23 cellular contexts compared by ENCODE assay signal in the genomic region with DNA sequence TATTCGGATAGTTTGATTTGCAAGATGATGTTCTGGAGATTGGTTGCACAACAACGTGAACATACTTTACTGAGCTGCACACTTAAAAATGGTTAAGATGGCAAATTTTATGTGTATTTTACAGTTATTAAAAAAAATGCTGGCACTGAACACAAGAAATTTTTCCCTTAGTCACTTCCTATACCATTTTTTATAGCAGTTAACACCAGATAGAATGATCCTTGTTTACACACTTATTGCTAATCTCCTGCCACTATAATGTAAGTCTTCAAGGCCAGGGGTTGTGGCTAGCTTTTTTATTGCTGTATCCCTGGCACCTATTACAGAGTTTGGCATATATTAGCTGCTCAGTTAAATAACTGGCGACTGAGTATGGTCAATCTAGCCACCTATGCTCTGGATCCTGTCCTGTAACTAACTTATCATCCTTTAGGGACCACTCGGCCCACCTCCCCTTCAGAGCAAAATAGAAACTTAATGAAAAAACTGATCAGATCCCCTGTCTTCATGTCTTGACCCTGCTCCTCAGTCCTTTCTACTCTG. TPM values are rescaled to one million over a fixed set of nuclear protein-coding genes. Genes with fewer than 3 reads are reported as not detected.
DNase-seq lines count a peak whose midpoint lies in the region; ATAC-seq, FAIRE-seq and TF ChIP-seq lines count a peak whose summit lies in the region.
"Had no signal": no experiment of that assay in that cellular context is flagged by ENCODE, and none has a peak within 500 bp of the region (broad histone marks: within the 10 kb centered on the region; RNA-seq: fewer than 3 reads in every experiment).

No MANE protein-coding gene starts in this region.

- H3K36me3 ChIP-seq in PC-3 (ENCODE audit: low read depth, low read length) (no peaks in the 10 kb centered on the region), endothelial cell of umbilical vein (ENCODE audit: control insufficient read depth in 2 of 2, extremely low read depth in 1 of 2, insufficient read depth in 2 of 2, low read length in 2 of 2) (no peaks in the 10 kb centered on the region), osteoblast (ENCODE audit: insufficient read depth, low read length) (peaks cover 11% of the 10 kb centered on the region), aorta (ENCODE audit: control insufficient read depth in 1 of 2, insufficient read depth in 2 of 2, low read length in 1 of 2) (no peaks in the 10 kb centered on the region)
- H3K36me3 ChIP-seq: colonic mucosa, neural progenitor cell, upper lobe of right lung had no signal

- H4K20me1 ChIP-seq in PC-3 (ENCODE audit: low read length) (peaks cover 17% of the 10 kb centered on the region; the same call in 1 of the 2 replicates), endothelial cell of umbilical vein (replicated peaks; ENCODE audit: control insufficient read depth, extremely low read depth, insufficient read depth, low read length) (no peaks in the 10 kb centered on the region), osteoblast (ENCODE audit: insufficient read depth, low read length) (peaks cover 9% of the 10 kb centered on the region)

- FAIRE-seq in endothelial cell of umbilical vein (lab: Jason Lieb, UNC), result peak; percentile 81

- H3K79me2 ChIP-seq in PC-3 (ENCODE audit: low read length), result peaks cover 27% of the 10 kb centered on the region
- peaks cover 24% of the 10 kb centered on the region for H3K79me2 ChIP-seq in endothelial cell of umbilical vein (ENCODE audit: control insufficient read depth, insufficient read depth, low read length)
- peaks cover 21% of the 10 kb centered on the region for H3K79me2 ChIP-seq in osteoblast (ENCODE audit: insufficient read depth, low read length)

- ATAC-seq in PC-3, result peak; percentile 45
- ATAC-seq in aorta (ENCODE audit: low FRiP score), result no peak
- ATAC-seq: psoas muscle, upper lobe of right lung had no signal

- no peak overlapping the region for H3K9ac ChIP-seq in PC-3 (ENCODE audit: low read length)
- H3K9ac ChIP-seq in endothelial cell of umbilical vein (replicated peaks; ENCODE audit: extremely low read depth, insufficient read depth, low read length), result no peak overlapping the region
- H3K9ac ChIP-seq: neural progenitor cell had no signal

- H3K27me3 ChIP-seq in PC-3 (ENCODE audit: low read length), result no peaks in the 10 kb centered on the region
- no peaks in the 10 kb centered on the region for H3K27me3 ChIP-seq in endothelial cell of umbilical vein (ENCODE audit: control insufficient read depth in 2 of 2, insufficient read depth in 2 of 2, low read length in 2 of 2)
- H3K27me3 ChIP-seq in osteoblast (ENCODE audit: insufficient read depth, low read length), result no peaks in the 10 kb centered on the region
- H3K27me3 ChIP-seq in aorta (ENCODE audit: control insufficient read depth in 1 of 2, insufficient read depth in 2 of 2, low read length in 1 of 2), result no peaks in the 10 kb centered on the region
- H3K27me3 ChIP-seq: colonic mucosa, upper lobe of right lung had no signal

- dilution Hi-C loops in endothelial cell of umbilical vein (cut with MboI; ENCODE audit: extremely low pct_ligation_motif_present, low sequenced_read_pairs), result no loop called here

- BruUV-seq in PC-3 (replicated peaks; lab: Mats Ljungman, UMichigan) (no TSS peak), endothelial cell of umbilical vein (replicated peaks; lab: Mats Ljungman, UMichigan) (no TSS peak)

- TF ChIP-seq POLR2A in endothelial cell of umbilical vein (IDR thresholded peaks at IDR 0.05; ENCODE audit: low read depth, low read length), result no peak

- DNase-seq in EL (peak; percentile 18), PC-3 (peak; percentile 76), endothelial cell of umbilical vein (ENCODE audit: low read depth, low spot score) (peak; percentile 80), osteoblast (ENCODE audit: insufficient read length, low spot score, missing footprints) (peak; percentile 68), RWPE1 (ENCODE audit: low spot score) (no peak), aorta (no peak), dedifferentiated amniotic fluid mesenchymal stem cell (ENCODE audit: extremely low spot score) (no peak)
- DNase-seq: activated CD4-positive, alpha-beta T cell treated with anti-CD3 and anti-CD28 coated beads, Interleukin-2, amount 50 U/mL, for 48 hours; activated naive CD4-positive, alpha-beta T cell; activated T-cell treated with anti-CD3 and anti-CD28 coated beads for 4 hours; anterior cingulate cortex; colonic mucosa; DMS153; foreskin melanocyte; NCI-H1417 treated with DMSO at 0.1 percent for 48 hours; NCI-H2171; NCI-H69; psoas muscle; SHP77 treated with DMSO at 0.1 percent for 48 hours; stimulated activated CD4-positive, alpha-beta T cell treated with anti-CD3 and anti-CD28 coated beads, Interleukin-4, amount 100 ng/mL, for 4 hours; T-helper 1 cell; upper lobe of right lung had no signal

- H2AFZ ChIP-seq in PC-3 (ENCODE audit: low read length), result no peak overlapping the region
- H2AFZ ChIP-seq in endothelial cell of umbilical vein (ENCODE audit: low read depth, low read length), result no peak overlapping the region
- H2AFZ ChIP-seq in osteoblast (ENCODE audit: low read length), result no peak overlapping the region
- H2AFZ ChIP-seq: neural progenitor cell had no signal

- intact Hi-C loops in PC-3 (cut with micrococcal nuclease) (loop anchor here (1.0 kb wide), 1 partner anchor 39 kb away; no protein-coding TSS in a partner anchor), endothelial cell of umbilical vein (cut with micrococcal nuclease) (no loop called here), aorta (cut with DNase I) (loop anchor here in 1 of 2 donors (10.0 kb wide), 1 partner anchor 102 kb away; a partner anchor contains a TSS)

- CTCF ChIA-PET in PC-3 (lab: Charles Lee), result interaction anchor here (0.6 kb wide), 1 partner anchor 100 kb away, joined by 3 read pairs; a partner anchor contains a TSS
- CTCF ChIA-PET in endothelial cell of umbilical vein (lab: Charles Lee), result interaction anchor here (1.0 to 1.4 kb wide), 2 partner anchors 18 to 23 kb away, joined by 3 to 4 read pairs; no protein-coding TSS in a partner anchor
- CTCF ChIA-PET in RWPE1 (lab: Yijun Ruan, JAX), result interaction anchor here (0.6 kb wide), 1 partner anchor 38 kb away, joined by 3 read pairs; no protein-coding TSS in a partner anchor

- TF ChIP-seq CTCF in PC-3 (conservative IDR thresholded peaks at IDR 0.05; ENCODE audit: low read depth, low read length) (no peak), endothelial cell of umbilical vein (IDR thresholded peaks at IDR 0.05; ENCODE audit: extremely low read depth in 1 of 2, insufficient read depth in 1 of 2, low read depth in 1 of 2, low read length in 2 of 2) (no peak), osteoblast (IDR thresholded peaks at IDR 0.05; ENCODE audit: extremely low read depth, low read depth, low read length) (no peak), RWPE1 (conservative IDR thresholded peaks at IDR 0.05; ENCODE audit: low read depth) (no peak)

- H3K27ac ChIP-seq in PC-3 (ENCODE audit: low read length) (peak overlapping the region; percentile 28), endothelial cell of umbilical vein (ENCODE audit: insufficient read depth, low read depth, low read length) (peak overlapping the region; percentile 55), osteoblast (ENCODE audit: low read depth, low read length) (no peak overlapping the region), RWPE1 (no peak overlapping the region), aorta (ENCODE audit: low read depth in 1 of 2, low read length in 2 of 2) (no peak overlapping the region)
- H3K27ac ChIP-seq: neural progenitor cell, upper lobe of right lung had no signal

- H3K9me3 ChIP-seq in PC-3 (ENCODE audit: low read length) (no peaks in the 10 kb centered on the region), endothelial cell of umbilical vein (replicated peaks; ENCODE audit: control insufficient read depth, insufficient read depth, low read length) (no peaks in the 10 kb centered on the region), osteoblast (ENCODE audit: low read depth, low read length) (no peaks in the 10 kb centered on the region), aorta (ENCODE audit: control insufficient read depth, low read length) (no peaks in the 10 kb centered on the region)
- H3K9me3 ChIP-seq: colonic mucosa, psoas muscle, upper lobe of right lung had no signal

- no peaks in the 10 kb centered on the region for H3K9me1 ChIP-seq in endothelial cell of umbilical vein (replicated peaks; ENCODE audit: control insufficient read depth, extremely low read depth, insufficient read depth, low read length)

- no peak overlapping the region for H3K4me2 ChIP-seq in PC-3 (ENCODE audit: low read length)
- no peak overlapping the region for H3K4me2 ChIP-seq in endothelial cell of umbilical vein (ENCODE audit: insufficient read depth, low read length)
- H3K4me2 ChIP-seq in osteoblast (ENCODE audit: insufficient read depth, low read length), result no peak overlapping the region
- H3K4me2 ChIP-seq: neural progenitor cell had no signal

- no peak overlapping the region for H3K4me3 ChIP-seq in PC-3 (ENCODE audit: low read length)
- no peak overlapping the region for H3K4me3 ChIP-seq in endothelial cell of umbilical vein (replicated peaks in 1 of 3; ENCODE audit: insufficient read depth in 1 of 3, low read depth in 1 of 3, low read length in 3 of 3)
- H3K4me3 ChIP-seq in osteoblast (ENCODE audit: insufficient read depth, low read length), result no peak overlapping the region
- H3K4me3 ChIP-seq in aorta (ENCODE audit: low read length in 2 of 2), result no peak overlapping the region
- H3K4me3 ChIP-seq: colonic mucosa, neural progenitor cell, psoas muscle, upper lobe of right lung had no signal

- POLR2A ChIA-PET in PC-3 (lab: Charles Lee; ENCODE audit: unreplicated experiment) (no interaction called here), endothelial cell of umbilical vein (lab: Charles Lee) (interaction anchor here (0.7 kb wide), 1 partner anchor 13 kb away, joined by 3 read pairs; no protein-coding TSS in a partner anchor), RWPE1 (lab: Yijun Ruan, JAX; ENCODE audit: low non-redundant PET) (no interaction called here)

- H3K4me1 ChIP-seq in PC-3 (ENCODE audit: insufficient read depth, low read length) (peaks cover 30% of the 10 kb centered on the region), endothelial cell of umbilical vein (ENCODE audit: control insufficient read depth, extremely low read depth, insufficient read depth, low read length) (peaks cover 10% of the 10 kb centered on the region), osteoblast (ENCODE audit: insufficient read depth, low read length) (peaks cover 13% of the 10 kb centered on the region), aorta (ENCODE audit: control insufficient read depth in 1 of 2, insufficient read depth in 2 of 2, low read length in 2 of 2) (no peaks in the 10 kb centered on the region)
- H3K4me1 ChIP-seq: colonic mucosa, neural progenitor cell had no signal

- H3K9me2 ChIP-seq in PC-3 (replicated peaks; ENCODE audit: low read length), result no peaks in the 10 kb centered on the region

- no peaks in the 10 kb centered on the region for H3F3A ChIP-seq in PC-3 (ENCODE audit: low read length, unreplicated experiment)

- 76 to 81% methylated on average over 4 of the region's 4 CpGs for WGBS in aorta, 2 donors

RNA-seq across cellular contexts. Expression of a gene that starts 2.0 kb away (rescaled TPM):
- 108 and 118 TPM in 2 replicates for total RNA-seq in PC-3 (2014; rRNA removed)
- 66.2 and 75.5 TPM in 2 replicates for total RNA-seq in endothelial cell of umbilical vein
- polyA plus RNA-seq in endothelial cell of umbilical vein, result 103 and 159 TPM in 2 replicates
- polyA plus RNA-seq in endothelial cell of umbilical vein (2011; cell fraction: cytosol; rRNA removed), result 82.2 and 109 TPM in 2 replicates
- polyA plus RNA-seq in endothelial cell of umbilical vein (2011; cell fraction: nucleus; rRNA removed), result 37.4 and 41.7 TPM in 2 replicates
- polyA plus RNA-seq in endothelial cell of umbilical vein (2012), result 75.6 and 95.5 TPM in 2 replicates
- polyA minus RNA-seq in endothelial cell of umbilical vein, result 27.3 and 32.4 TPM in 2 replicates
- 29.7 TPM for polyA minus RNA-seq in endothelial cell of umbilical vein (2011; cell fraction: cytosol; rRNA and poly(A)+ RNA removed)
- polyA minus RNA-seq in endothelial cell of umbilical vein (2011; cell fraction: nucleus; rRNA and poly(A)+ RNA removed), result 7.5 and 9.3 TPM in 2 replicates
- 26.1 and 38.9 TPM in 2 replicates for total RNA-seq in osteoblast
- 10 to 100 TPM; 24.2 to 36.4 TPM for total RNA-seq in aorta
- polyA plus RNA-seq in aorta, result 10 to 100 TPM; 23.7 to 31.7 TPM

Comparison
In these comparisons a context has a peak if more than half of its experiments do, and no peak if none do; other contexts are left out.
1. DNase-seq: peak in EL (single experiment), PC-3 (single experiment), endothelial cell of umbilical vein (single experiment) and osteoblast (single experiment); none in RWPE1 (single experiment), aorta (0 of 2) and dedifferentiated amniotic fluid mesenchymal stem cell (single experiment).
2. H3K27ac ChIP-seq: peak in PC-3 (single experiment) and endothelial cell of umbilical vein (single experiment); none in osteoblast (single experiment), RWPE1 (single experiment) and aorta (0 of 2).